9 cellular contexts compared by ENCODE assay signal in genomic region chr2:47271054-47272000, GRCh38.
A peak's percentile ranks its signal among the peaks of the same experiment; 100 is the strongest.
DNase-seq lines count a peak whose midpoint lies in the region; ATAC-seq, FAIRE-seq and TF ChIP-seq lines count a peak whose summit lies in the region.
"Had no signal": no experiment of that assay in that cellular context is flagged by ENCODE, and none has a peak within 500 bp of the region (broad histone marks: within the 10 kb centered on the region; RNA-seq: fewer than 3 reads in every experiment).

No MANE protein-coding gene starts in this region.

- H3K9me3 Mint-ChIP-seq in Caco-2 (ENCODE audit: unreplicated experiment) (no peaks in the 10 kb centered on the region), astrocyte (ENCODE audit: unreplicated experiment) (no peaks in the 10 kb centered on the region)
- no peaks in the 10 kb centered on the region for H3K9me3 Mint-ChIP-seq in natural killer cell treated with Interleukin-12 subunit alpha and Interleukin-12 subunit beta and Interleukin-15 and Interleukin-18, amount 100 ng/mL, for 72 hours
- H3K9me3 Mint-ChIP-seq in activated T-helper 2 cell treated with anti-CD3 and anti-CD28 coated beads, Interferon-gamma antibody, Interleukin-2, Interleukin-4, amounts not matched to agents 10 μg/mL and 5 μg/mL and 100 μg/mL, durations not matched to agents 14 hours and 24 hours and 36 hours, result no peaks in the 10 kb centered on the region

- TF ChIP-seq CTCF in Caco-2 (IDR thresholded peaks at IDR 0.05; ENCODE audit: insufficient read depth in 1 of 2, low read depth in 1 of 2, low read length in 1 of 2, severe bottlenecking in 1 of 2, unreplicated experiment in 1 of 2) (no peak), astrocyte (IDR thresholded peaks at IDR 0.05; ENCODE audit: insufficient read depth, low read depth, low read length) (no peak), pancreas (IDR thresholded peaks at IDR 0.05) (no peak)

- H3K9ac ChIP-seq in astrocyte (ENCODE audit: low read length), result no peak overlapping the region

- POLR2A ChIA-PET in Caco-2 (lab: Charles Lee), result no interaction called here

- peak overlapping the region; percentile 32 for H3K27ac ChIP-seq in astrocyte (ENCODE audit: low read depth, low read length)
- H3K27ac ChIP-seq in pancreas, result no peak overlapping the region

- no peak overlapping the region for H3K4me3 ChIP-seq in Caco-2 (ENCODE audit: low read depth, low read length)
- H3K4me3 ChIP-seq in astrocyte (ENCODE audit: insufficient read depth, low read depth, low read length), result no peak overlapping the region
- H3K4me3 ChIP-seq in pancreas, result no peak overlapping the region

- H3K4me3 Mint-ChIP-seq in Caco-2 (ENCODE audit: unreplicated experiment) (peak overlapping the region; percentile 73), astrocyte (ENCODE audit: unreplicated experiment) (no peak overlapping the region)
- peak overlapping the region; percentile 33 for H3K4me3 Mint-ChIP-seq in natural killer cell treated with Interleukin-12 subunit alpha and Interleukin-12 subunit beta and Interleukin-15 and Interleukin-18, amount 100 ng/mL, for 72 hours
- no peak overlapping the region for H3K4me3 Mint-ChIP-seq in activated T-helper 2 cell treated with anti-CD3 and anti-CD28 coated beads, Interferon-gamma antibody, Interleukin-2, Interleukin-4, amounts not matched to agents 10 μg/mL and 5 μg/mL and 100 μg/mL, durations not matched to agents 14 hours and 24 hours and 36 hours (ENCODE audit: low read depth)

- DNase-seq in Caco-2 (no peak), NAMALWA (ENCODE audit: low spot score) (peak; percentile 16), astrocyte (ENCODE audit: low read depth) (no peak), pancreas (no peak), SK-N-DZ (ENCODE audit: low spot score) (no peak), SHP77 treated with DMSO at 0.1 percent for 48 hours (lab: John Stamatoyannopoulos, UW) (no peak)
- DNase-seq in natural killer cell treated with Interleukin-12 subunit alpha and Interleukin-12 subunit beta and Interleukin-15 and Interleukin-18, amount 100 ng/mL, for 72 hours (ENCODE audit: low spot score), result no peak
- no peak for DNase-seq in activated T-helper 2 cell treated with anti-CD3 and anti-CD28 coated beads, Interferon-gamma antibody, Interleukin-2, Interleukin-4, amounts not matched to agents 10 μg/mL and 5 μg/mL and 100 μg/mL, durations not matched to agents 14 hours and 24 hours and 36 hours (ENCODE audit: low spot score)

- no peaks in the 10 kb centered on the region for H3K27me3 Mint-ChIP-seq in Caco-2 (ENCODE audit: insufficient read depth, unreplicated experiment)
- H3K27me3 Mint-ChIP-seq in astrocyte (ENCODE audit: low read depth, unreplicated experiment), result no peaks in the 10 kb centered on the region
- H3K27me3 Mint-ChIP-seq in natural killer cell treated with Interleukin-12 subunit alpha and Interleukin-12 subunit beta and Interleukin-15 and Interleukin-18, amount 100 ng/mL, for 72 hours, result peaks cover 0 to 3% of the 10 kb centered on the region in 2 donors
- H3K27me3 Mint-ChIP-seq in activated T-helper 2 cell treated with anti-CD3 and anti-CD28 coated beads, Interferon-gamma antibody, Interleukin-2, Interleukin-4, amounts not matched to agents 10 μg/mL and 5 μg/mL and 100 μg/mL, durations not matched to agents 14 hours and 24 hours and 36 hours (ENCODE audit: low read depth), result peaks cover 2% of the 10 kb centered on the region

- no peaks in the 10 kb centered on the region for H3K79me2 ChIP-seq in astrocyte (ENCODE audit: insufficient read depth, low read length)

- BruUV-seq in Caco-2 (replicated peaks; lab: Mats Ljungman, UMichigan), result no TSS peak

- no peaks in the 10 kb centered on the region for H4K20me1 ChIP-seq in astrocyte (ENCODE audit: insufficient read depth, low read length)

- no peak overlapping the region for H2AFZ ChIP-seq in astrocyte (ENCODE audit: low read depth, low read length)

- intact Hi-C loops in Caco-2 (cut with micrococcal nuclease; ENCODE audit: unreplicated experiment) (loop anchor here (5.0 kb wide), 1 partner anchor 44 kb away; no protein-coding TSS in a partner anchor), pancreas (cut with DNase I) (no loop called here)
- intact Hi-C loops in activated T-helper 2 cell treated with anti-CD3 and anti-CD28 coated beads, Interferon-gamma antibody, Interleukin-2, Interleukin-4, amounts not matched to agents 10 μg/mL and 5 μg/mL and 100 μg/mL, durations not matched to agents 14 hours and 24 hours and 36 hours (cut with micrococcal nuclease), result no loop called here

- H3K9me3 ChIP-seq in Caco-2 (no peaks in the 10 kb centered on the region), astrocyte (ENCODE audit: insufficient read depth, low read depth, low read length) (no peaks in the 10 kb centered on the region), pancreas (no peaks in the 10 kb centered on the region)

- H3K36me3 ChIP-seq in Caco-2 (ENCODE audit: control insufficient read depth, insufficient read depth, low read length), result no peaks in the 10 kb centered on the region
- H3K36me3 ChIP-seq in astrocyte (ENCODE audit: insufficient read depth, low read length), result no peaks in the 10 kb centered on the region
- H3K36me3 ChIP-seq in pancreas, result no peaks in the 10 kb centered on the region

- no peaks in the 10 kb centered on the region for H3K27me3 ChIP-seq in Caco-2 (replicated peaks; ENCODE audit: control insufficient read depth, insufficient read depth, low read length)
- no peaks in the 10 kb centered on the region for H3K27me3 ChIP-seq in astrocyte (ENCODE audit: insufficient read depth, low read length)
- no peaks in the 10 kb centered on the region for H3K27me3 ChIP-seq in pancreas

- WGBS in pancreas, 2 donors, result 86 to 88% methylated on average over 9 of the region's 9 CpGs

- H3K4me1 Mint-ChIP-seq in Caco-2 (ENCODE audit: low read depth, unreplicated experiment), result peaks cover 27% of the 10 kb centered on the region
- H3K4me1 Mint-ChIP-seq in astrocyte (ENCODE audit: low read depth, unreplicated experiment), result peaks cover 22% of the 10 kb centered on the region
- H3K4me1 Mint-ChIP-seq in natural killer cell treated with Interleukin-12 subunit alpha and Interleukin-12 subunit beta and Interleukin-15 and Interleukin-18, amount 100 ng/mL, for 72 hours (ENCODE audit: low read depth in 2 of 2), result no peaks in the 10 kb centered on the region
- peaks cover 4% of the 10 kb centered on the region for H3K4me1 Mint-ChIP-seq in activated T-helper 2 cell treated with anti-CD3 and anti-CD28 coated beads, Interferon-gamma antibody, Interleukin-2, Interleukin-4, amounts not matched to agents 10 μg/mL and 5 μg/mL and 100 μg/mL, durations not matched to agents 14 hours and 24 hours and 36 hours (ENCODE audit: low read depth)

- CTCF ChIA-PET in Caco-2 (lab: Charles Lee), result interaction anchor here (1.2 kb wide), 1 partner anchor 52 kb away, joined by 5 read pairs; no protein-coding TSS in a partner anchor

- peak overlapping the region; percentile 69 for H3K27ac Mint-ChIP-seq in Caco-2 (ENCODE audit: unreplicated experiment)
- peak overlapping the region; percentile 7 for H3K27ac Mint-ChIP-seq in astrocyte (ENCODE audit: unreplicated experiment)
- no peak overlapping the region for H3K27ac Mint-ChIP-seq in natural killer cell treated with Interleukin-12 subunit alpha and Interleukin-12 subunit beta and Interleukin-15 and Interleukin-18, amount 100 ng/mL, for 72 hours
- no peak overlapping the region for H3K27ac Mint-ChIP-seq in activated T-helper 2 cell treated with anti-CD3 and anti-CD28 coated beads, Interferon-gamma antibody, Interleukin-2, Interleukin-4, amounts not matched to agents 10 μg/mL and 5 μg/mL and 100 μg/mL, durations not matched to agents 14 hours and 24 hours and 36 hours

- H3K36me3 Mint-ChIP-seq in Caco-2 (ENCODE audit: insufficient read depth, unreplicated experiment) (no peaks in the 10 kb centered on the region), astrocyte (ENCODE audit: low read depth, unreplicated experiment) (no peaks in the 10 kb centered on the region)
- no peaks in the 10 kb centered on the region for H3K36me3 Mint-ChIP-seq in natural killer cell treated with Interleukin-12 subunit alpha and Interleukin-12 subunit beta and Interleukin-15 and Interleukin-18, amount 100 ng/mL, for 72 hours
- H3K36me3 Mint-ChIP-seq in activated T-helper 2 cell treated with anti-CD3 and anti-CD28 coated beads, Interferon-gamma antibody, Interleukin-2, Interleukin-4, amounts not matched to agents 10 μg/mL and 5 μg/mL and 100 μg/mL, durations not matched to agents 14 hours and 24 hours and 36 hours (ENCODE audit: low read depth), result no peaks in the 10 kb centered on the region

- ATAC-seq in natural killer cell treated with Interleukin-12 subunit alpha and Interleukin-12 subunit beta and Interleukin-15 and Interleukin-18, amount 100 ng/mL, for 72 hours, result no peak
- no peak for ATAC-seq in pancreas

- no peak overlapping the region for H3K4me2 ChIP-seq in astrocyte (ENCODE audit: low read length)

- H3K4me1 ChIP-seq in Caco-2 (peaks cover 39% of the 10 kb centered on the region), astrocyte (ENCODE audit: insufficient read depth, low read length) (peaks cover 27% of the 10 kb centered on the region), pancreas (peaks cover 0 to 7% (median 4%) of the 10 kb centered on the region in 3 donors)

- FAIRE-seq in astrocyte (lab: Jason Lieb, UNC) (no peak), pancreas (lab: Jason Lieb, UNC) (no peak)
- FAIRE-seq: TTC549 had no signal

Comparison
In these comparisons a context has a peak if more than half of its experiments do, and no peak if none do; other contexts are left out.
1. H3K27ac Mint-ChIP-seq: peak in Caco-2 (single experiment) and astrocyte (single experiment); none in natural killer cell treated with Interleukin-12 subunit alpha and Interleukin-12 subunit beta and Interleukin-15 and Interleukin-18, amount 100 ng/mL, for 72 hours (0 of 2) and activated T-helper 2 cell treated with anti-CD3 and anti-CD28 coated beads, Interferon-gamma antibody, Interleukin-2, Interleukin-4, amounts not matched to agents 10 μg/mL and 5 μg/mL and 100 μg/mL, durations not matched to agents 14 hours and 24 hours and 36 hours (single experiment).
2. H3K4me3 Mint-ChIP-seq: peak in Caco-2 (single experiment) and natural killer cell treated with Interleukin-12 subunit alpha and Interleukin-12 subunit beta and Interleukin-15 and Interleukin-18, amount 100 ng/mL, for 72 hours (single experiment); none in astrocyte (single experiment) and activated T-helper 2 cell treated with anti-CD3 and anti-CD28 coated beads, Interferon-gamma antibody, Interleukin-2, Interleukin-4, amounts not matched to agents 10 μg/mL and 5 μg/mL and 100 μg/mL, durations not matched to agents 14 hours and 24 hours and 36 hours (single experiment).